ENCODE assay signal across 10 cellular contexts in the genomic region with DNA sequence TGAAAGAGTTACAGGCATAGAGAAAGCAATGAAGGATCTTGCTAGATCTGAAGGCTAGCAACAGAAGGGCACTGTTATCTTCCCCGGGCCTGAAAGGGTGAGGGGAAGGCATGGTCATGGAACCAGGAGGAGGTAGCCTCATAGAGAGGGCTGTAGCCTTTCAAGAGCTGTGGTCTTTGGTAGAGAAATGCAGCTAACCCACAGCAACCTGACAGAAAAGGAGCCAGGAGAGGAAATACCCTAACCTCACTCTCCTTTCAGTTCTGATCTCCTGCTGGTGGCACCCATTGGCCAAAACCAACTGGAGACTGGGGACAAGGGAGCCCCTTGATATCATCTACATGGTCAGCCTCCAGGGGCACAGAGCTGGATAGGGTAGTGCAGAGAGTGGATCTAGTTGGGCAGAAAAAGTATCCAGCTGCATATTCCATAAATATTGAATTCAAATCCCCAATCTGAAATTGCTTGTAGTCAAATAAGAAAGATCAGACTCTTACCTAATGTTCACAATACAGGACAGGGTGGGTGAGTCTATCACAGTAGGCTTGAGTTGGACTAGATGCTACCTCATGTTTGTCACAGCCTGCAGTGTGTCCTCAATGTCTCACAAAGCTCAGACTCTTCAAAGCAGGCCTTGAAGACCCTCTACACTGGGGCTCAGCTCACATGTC.
A peak's percentile ranks its signal among the peaks of the same experiment; 100 is the strongest.
DNase-seq lines count a peak whose midpoint lies in the region; ATAC-seq and TF ChIP-seq lines count a peak whose summit lies in the region.
"Had no signal": no experiment of that assay in that cellular context is flagged by ENCODE, and none has a peak within 500 bp of the region (broad histone marks: within the 10 kb centered on the region; RNA-seq: fewer than 3 reads in every experiment).

No MANE protein-coding gene starts in this region.

- no peaks in the 10 kb centered on the region for H3K9me3 Mint-ChIP-seq in Caco-2 (ENCODE audit: unreplicated experiment)
- no peaks in the 10 kb centered on the region for H3K9me3 Mint-ChIP-seq in activated naive CD8-positive, alpha-beta T cell (ENCODE audit: low read depth)
- H3K9me3 Mint-ChIP-seq in endothelial cell (ENCODE audit: unreplicated experiment) = no peaks in the 10 kb centered on the region
- H3K9me3 Mint-ChIP-seq: neural crest cell had no signal

- H3K4me1 Mint-ChIP-seq in Caco-2 (ENCODE audit: low read depth, unreplicated experiment) (peaks cover 18% of the 10 kb centered on the region), endothelial cell (ENCODE audit: unreplicated experiment) (peaks cover 27% of the 10 kb centered on the region)
- peaks cover 48% of the 10 kb centered on the region for H3K4me1 Mint-ChIP-seq in activated naive CD8-positive, alpha-beta T cell (ENCODE audit: low read depth)

- DNase-seq in Caco-2 (no peak), NCI-H1436 treated with DMSO at 0.1 percent for 48 hours (lab: John Stamatoyannopoulos, UW) (no peak), endothelial cell (ENCODE audit: low spot score) (no peak), mesenteric fat pad (ENCODE audit: low spot score) (no peak), AG08395 (ENCODE audit: low spot score) (no peak)
- DNase-seq: DMS 273 treated with DMSO at 0.1 percent for 48 hours had no signal

- no peaks in the 10 kb centered on the region for H3K27me3 ChIP-seq in Caco-2 (replicated peaks; ENCODE audit: control insufficient read depth, insufficient read depth, low read length)

- H3K4me3 Mint-ChIP-seq in Caco-2 (ENCODE audit: unreplicated experiment) = no peak overlapping the region
- no peak overlapping the region for H3K4me3 Mint-ChIP-seq in activated naive CD8-positive, alpha-beta T cell
- no peak overlapping the region for H3K4me3 Mint-ChIP-seq in endothelial cell (ENCODE audit: unreplicated experiment)
- H3K4me3 Mint-ChIP-seq: neural crest cell had no signal

- H3K4me3 ChIP-seq in Caco-2 (ENCODE audit: low read depth, low read length) = no peak overlapping the region

- TF ChIP-seq CTCF in Caco-2 (IDR thresholded peaks at IDR 0.05; ENCODE audit: insufficient read depth in 1 of 2, low read depth in 1 of 2, low read length in 1 of 2, severe bottlenecking in 1 of 2, unreplicated experiment in 1 of 2) (no peak), endothelial cell (IDR thresholded peaks at IDR 0.05; ENCODE audit: unreplicated experiment) (no peak)

- peak; percentile 50 for ATAC-seq in GM19328 (IDR thresholded peaks at IDR 0.05; ENCODE audit: unreplicated experiment)
- peak; percentile 72 for ATAC-seq in HG03095 (IDR thresholded peaks at IDR 0.05; ENCODE audit: unreplicated experiment)

- H3K36me3 ChIP-seq in Caco-2 (ENCODE audit: control insufficient read depth, insufficient read depth, low read length) = no peaks in the 10 kb centered on the region

- TSS peak; percentile 92 for BruUV-seq in Caco-2 (replicated peaks; lab: Mats Ljungman, UMichigan)

- H3K27me3 Mint-ChIP-seq in Caco-2 (ENCODE audit: insufficient read depth, unreplicated experiment) (no peaks in the 10 kb centered on the region), endothelial cell (ENCODE audit: unreplicated experiment) (peaks cover 11% of the 10 kb centered on the region)
- H3K27me3 Mint-ChIP-seq in activated naive CD8-positive, alpha-beta T cell = no peaks in the 10 kb centered on the region

- H3K27ac Mint-ChIP-seq in Caco-2 (ENCODE audit: unreplicated experiment) = peak overlapping the region; percentile 89
- H3K27ac Mint-ChIP-seq in activated naive CD8-positive, alpha-beta T cell = peak overlapping the region; percentile 87
- H3K27ac Mint-ChIP-seq in endothelial cell (ENCODE audit: unreplicated experiment) = no peak overlapping the region

- CTCF ChIA-PET in Caco-2 (lab: Charles Lee) = interaction anchor here (1.4 to 1.5 kb wide), 2 partner anchors 42 to 74 kb away, joined by 3 to 4 read pairs; partner anchors contain the start of gene JUN

- no peaks in the 10 kb centered on the region for H3K9me3 ChIP-seq in Caco-2

- POLR2A ChIA-PET in Caco-2 (lab: Charles Lee) = interaction anchor here (0.5 to 1.2 kb wide), 3 partner anchors 27 to 167 kb away, joined by 3 to 6 read pairs (median 3); no protein-coding TSS in a partner anchor

- H3K36me3 Mint-ChIP-seq in Caco-2 (ENCODE audit: insufficient read depth, unreplicated experiment) (no peaks in the 10 kb centered on the region), endothelial cell (ENCODE audit: low read depth, unreplicated experiment) (no peaks in the 10 kb centered on the region)
- no peaks in the 10 kb centered on the region for H3K36me3 Mint-ChIP-seq in activated naive CD8-positive, alpha-beta T cell

- peaks cover 29% of the 10 kb centered on the region for H3K4me1 ChIP-seq in Caco-2

- intact Hi-C loops in Caco-2 (cut with micrococcal nuclease; ENCODE audit: unreplicated experiment) = loop anchor here (5.0 kb wide), 1 partner anchor 41 kb away; no protein-coding TSS in a partner anchor
